ENCODE assay signal across 12 cellular contexts in the genomic region with DNA sequence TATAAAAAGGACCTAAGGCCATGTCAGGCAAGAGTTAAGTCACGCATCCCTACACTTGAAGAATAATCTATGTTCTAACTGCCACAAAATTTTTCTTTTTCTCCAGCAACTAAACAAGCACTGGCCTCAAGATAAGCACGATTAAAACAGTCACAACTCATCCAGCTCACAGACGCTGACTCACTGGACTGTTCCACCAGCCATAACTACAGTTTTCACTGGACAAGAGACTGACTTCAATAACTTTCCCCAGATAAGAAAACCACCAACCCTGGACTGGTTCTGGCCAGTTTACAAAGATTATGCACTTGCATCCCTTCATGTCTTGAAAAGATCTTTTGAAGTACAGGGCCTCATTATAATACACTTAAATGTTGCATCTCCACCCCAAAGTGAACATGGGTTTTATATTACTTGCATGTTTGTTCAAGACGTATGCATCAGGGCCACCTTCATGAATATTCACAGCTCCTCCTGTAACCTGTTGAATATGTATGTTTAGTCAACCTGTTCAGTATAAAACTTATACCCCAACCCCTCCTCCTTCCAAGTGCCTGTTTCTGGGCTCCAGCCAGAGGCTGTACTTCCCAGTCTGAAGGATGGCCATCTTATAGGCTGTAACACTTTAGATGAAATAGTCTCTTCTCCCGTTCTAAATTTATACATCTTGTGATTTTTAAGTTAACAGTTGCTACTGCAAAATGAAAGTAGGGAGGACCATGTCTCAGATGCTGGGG.
A peak's percentile ranks its signal among the peaks of the same experiment; 100 is the strongest.
DNase-seq lines count a peak whose midpoint lies in the region; ATAC-seq and TF ChIP-seq lines count a peak whose summit lies in the region.
"Had no signal": no experiment of that assay in that cellular context is flagged by ENCODE, and none has a peak within 500 bp of the region (broad histone marks: within the 10 kb centered on the region; RNA-seq: fewer than 3 reads in every experiment).

No MANE protein-coding gene starts in this region.

- TF ChIP-seq CTCF in MM.1S (IDR thresholded peaks at IDR 0.05; ENCODE audit: low read length): no peak

- H3K79me1 ChIP-seq in neuronal stem cell (ENCODE audit: low read depth, low read length): no peaks in the 10 kb centered on the region

- H3K9me3 ChIP-seq in MM.1S (replicated peaks; ENCODE audit: insufficient read depth, low read length): no peaks in the 10 kb centered on the region
- H3K9me3 ChIP-seq in neuronal stem cell (replicated peaks in 1 of 2; ENCODE audit: control insufficient read depth in 2 of 2, insufficient read depth in 1 of 2, low read depth in 1 of 2, low read length in 2 of 2): no peaks in the 10 kb centered on the region

- H3K4me2 ChIP-seq in MM.1S (ENCODE audit: low read depth, low read length) (peak overlapping the region; percentile 62), neuronal stem cell (ENCODE audit: insufficient read depth, low read length, poor library complexity, severe bottlenecking) (no peak overlapping the region)

- H3K36me3 ChIP-seq in MM.1S (replicated peaks; ENCODE audit: insufficient read depth, low read length): no peaks in the 10 kb centered on the region
- no peaks in the 10 kb centered on the region for H3K36me3 ChIP-seq in neuronal stem cell (replicated peaks in 1 of 2; ENCODE audit: control insufficient read depth in 2 of 2, insufficient read depth in 2 of 2, low read length in 2 of 2)

- H2BK15ac ChIP-seq in neuronal stem cell (ENCODE audit: low read length): no peak overlapping the region

- no peak overlapping the region for H2BK12ac ChIP-seq in neuronal stem cell (ENCODE audit: low read length)

- H2AK5ac ChIP-seq in neuronal stem cell (ENCODE audit: low read depth, low read length): no peak overlapping the region

- H4K91ac ChIP-seq in neuronal stem cell (ENCODE audit: low read depth, low read length, poor library complexity): no peak overlapping the region

- no peak overlapping the region for H4K8ac ChIP-seq in neuronal stem cell (ENCODE audit: low read depth, low read length)

- H2AFZ ChIP-seq in MM.1S (ENCODE audit: low read length) (peak overlapping the region; percentile 42), neuronal stem cell (ENCODE audit: low read length) (peak overlapping the region; percentile 38)

- H2BK5ac ChIP-seq in neuronal stem cell (ENCODE audit: low read length): no peak overlapping the region

- no peak overlapping the region for H3K18ac ChIP-seq in neuronal stem cell (ENCODE audit: low read length)

- H3K4me3 ChIP-seq in MM.1S (ENCODE audit: low read length) (peak overlapping the region; percentile 28), neuronal stem cell (ENCODE audit: low read length in 2 of 2) (no peak overlapping the region)

- ATAC-seq in sciatic nerve (no peak), GM19467 (IDR thresholded peaks at IDR 0.05; ENCODE audit: unreplicated experiment) (no peak)
- ATAC-seq: HCT116 had no signal

- H3K9ac ChIP-seq in MM.1S (ENCODE audit: low read length) (no peak overlapping the region), neuronal stem cell (ENCODE audit: low read depth, low read length, poor library complexity) (no peak overlapping the region)

- no CpG with 5 or more reads among the region's 5 CpGs for WGBS in neuronal stem cell (ENCODE audit: extremely low coverage in 2 of 2, insufficient read length in 2 of 2, insufficient replicate concordance in 1 of 2), 2 donors

- no peaks in the 10 kb centered on the region for H4K20me1 ChIP-seq in MM.1S (ENCODE audit: insufficient read depth, low read length)

- no peak overlapping the region for H3K14ac ChIP-seq in neuronal stem cell (ENCODE audit: low read length)

- H3K9me2 ChIP-seq in MM.1S (replicated peaks; ENCODE audit: insufficient read depth, low read length): no peaks in the 10 kb centered on the region

- H3F3A ChIP-seq in MM.1S (ENCODE audit: insufficient read depth, low read length): peaks cover 8% of the 10 kb centered on the region; the same call in 1 of the 2 replicates

- H3K4me1 ChIP-seq in MM.1S (ENCODE audit: low read length): peaks cover 16% of the 10 kb centered on the region
- no peaks in the 10 kb centered on the region for H3K4me1 ChIP-seq in neuronal stem cell (ENCODE audit: control insufficient read depth in 2 of 2, insufficient read depth in 1 of 2, low read depth in 1 of 2, low read length in 2 of 2)

- H3K4ac ChIP-seq in neuronal stem cell (ENCODE audit: low read length): no peak overlapping the region

- no peak overlapping the region for H3K23ac ChIP-seq in neuronal stem cell (ENCODE audit: low read depth, low read length, poor library complexity)

- intact Hi-C loops in sciatic nerve (cut with DNase I): no loop called here

- H3K27me3 ChIP-seq in MM.1S (replicated peaks; ENCODE audit: insufficient read depth, low read length) (no peaks in the 10 kb centered on the region), neuronal stem cell (ENCODE audit: control insufficient read depth in 3 of 3, insufficient read depth in 3 of 3, low read depth in 1 of 3, low read length in 3 of 3) (peaks cover 0 to 1% (median under 1%) of the 10 kb centered on the region in 3 experiments)

- no peak overlapping the region for H2BK120ac ChIP-seq in neuronal stem cell (ENCODE audit: low read depth, low read length)

- no peaks in the 10 kb centered on the region for H3K79me2 ChIP-seq in MM.1S (ENCODE audit: low read length)

- H3K27ac ChIP-seq in MM.1S (ENCODE audit: low read length): peak overlapping the region; percentile 35; the same call in 1 of the 2 replicates
- H3K27ac ChIP-seq in neuronal stem cell (replicated peaks; ENCODE audit: low read length): no peak overlapping the region

- peak; percentile 40 for DNase-seq in ELR (ENCODE audit: low read depth)
- DNase-seq in MM.1S: no peak
- peak; percentile 63 for DNase-seq in dedifferentiated amniotic fluid mesenchymal stem cell (ENCODE audit: extremely low spot score)
- DNase-seq in neuronal stem cell (ENCODE audit: low spot score): no peak
- DNase-seq in sciatic nerve (ENCODE audit: low spot score): no peak
- no peak for DNase-seq in NCI-H146 treated with DMSO at 0.1 percent for 48 hours (lab: John Stamatoyannopoulos, UW; ENCODE audit: unreplicated experiment)
- DNase-seq in NCI-H1436 (lab: John Stamatoyannopoulos, UW): no peak
- DNase-seq: amygdala, head of caudate nucleus, NCI-H69 had no signal

Comparison
In these comparisons a context has a peak if more than half of its experiments do, and no peak if none do; other contexts are left out.
1. DNase-seq: peak in ELR (single experiment) and dedifferentiated amniotic fluid mesenchymal stem cell (single experiment); none in MM.1S (single experiment), neuronal stem cell (single experiment), sciatic nerve (single experiment), NCI-H146 treated with DMSO at 0.1 percent for 48 hours (single experiment) and NCI-H1436 (single experiment).